16 cellular contexts compared by ENCODE assay signal in genomic region chr7:139613971-139614411, GRCh38.
A peak's percentile ranks its signal among the peaks of the same experiment; 100 is the strongest.
DNase-seq lines count a peak whose midpoint lies in the region; TF ChIP-seq lines count a peak whose summit lies in the region.
"Had no signal": no experiment of that assay in that cellular context is flagged by ENCODE, and none has a peak within 500 bp of the region (broad histone marks: within the 10 kb centered on the region; RNA-seq: fewer than 3 reads in every experiment).

No MANE protein-coding gene starts in this region.

- no peak overlapping the region for H2AFZ ChIP-seq in MM.1S (ENCODE audit: low read length)

- no peak overlapping the region for H3K9ac ChIP-seq in MM.1S (ENCODE audit: low read length)

- H3K4me3 ChIP-seq in MM.1S (ENCODE audit: low read length) (no peak overlapping the region), breast epithelium (no peak overlapping the region)
- H3K4me3 ChIP-seq: ascending aorta, colonic mucosa, vagina had no signal

- no peak overlapping the region for H3K4me2 ChIP-seq in MM.1S (ENCODE audit: low read depth, low read length)

- H3K9me2 ChIP-seq in MM.1S (replicated peaks; ENCODE audit: insufficient read depth, low read length): no peaks in the 10 kb centered on the region

- H3K9me3 ChIP-seq in MM.1S (replicated peaks; ENCODE audit: insufficient read depth, low read length) (no peaks in the 10 kb centered on the region), breast epithelium (no peaks in the 10 kb centered on the region)
- H3K9me3 ChIP-seq: ascending aorta, colonic mucosa, neutrophil, vagina had no signal

- H3F3A ChIP-seq in MM.1S (ENCODE audit: insufficient read depth, low read length): no peaks in the 10 kb centered on the region

- H3K27me3 ChIP-seq in MM.1S (replicated peaks; ENCODE audit: insufficient read depth, low read length) (no peaks in the 10 kb centered on the region), breast epithelium (no peaks in the 10 kb centered on the region)
- H3K27me3 ChIP-seq: ascending aorta, colonic mucosa, neutrophil, vagina had no signal

- no peak for TF ChIP-seq CTCF in MM.1S (IDR thresholded peaks at IDR 0.05; ENCODE audit: low read length)
- TF ChIP-seq CTCF in breast epithelium (IDR thresholded peaks at IDR 0.05): no peak

- intact Hi-C loops in breast epithelium (cut with DNase I; ENCODE audit: low total_unique reads): no loop called here

- H3K27ac ChIP-seq in MM.1S (ENCODE audit: low read length) (no peak overlapping the region), breast epithelium (no peak overlapping the region)
- H3K27ac ChIP-seq: ascending aorta, colonic mucosa, neutrophil, vagina had no signal

- DNase-seq in DMS53 (lab: John Stamatoyannopoulos, UW) (peak; percentile 85), NCI-H1417 treated with DMSO at 0.1 percent for 48 hours (lab: John Stamatoyannopoulos, UW) (peak; percentile 59), NCI-H748 treated with DMSO at 0.1 percent for 48 hours (lab: John Stamatoyannopoulos, UW) (peak; percentile 22), iPS-NIHi7 (ENCODE audit: extremely low spot score) (peak; percentile 38), MM.1S (no peak), breast epithelium (ENCODE audit: low spot score in 2 of 2) (no peak)
- no peak for DNase-seq in activated CD4-positive, alpha-beta T cell treated with anti-CD3 and anti-CD28 coated beads, Interleukin-2, amount 50 U/mL, for 48 hours
- no peak for DNase-seq in stimulated activated naive CD4-positive, alpha-beta T cell (lab: John Stamatoyannopoulos, UW)
- DNase-seq: colonic mucosa; hypothalamus; SHP77; stimulated activated CD4-positive, alpha-beta T cell treated with anti-CD3 and anti-CD28 coated beads, Interleukin-15, amount 100 ng/mL, for 24 hours; stimulated activated naive CD8-positive, alpha-beta T cell treated with anti-CD3 and anti-CD28 coated beads, Interleukin-15, amount 100 ng/mL, for 72 hours had no signal

- H3K36me3 ChIP-seq in MM.1S (replicated peaks; ENCODE audit: insufficient read depth, low read length) (peaks cover 8% of the 10 kb centered on the region; the same call in 1 of the 2 replicates), breast epithelium (peaks cover 16% of the 10 kb centered on the region)

- no peaks in the 10 kb centered on the region for H3K79me2 ChIP-seq in MM.1S (ENCODE audit: low read length)

- no peak for TF ChIP-seq POLR2A in breast epithelium (IDR thresholded peaks at IDR 0.05)

- H4K20me1 ChIP-seq in MM.1S (ENCODE audit: insufficient read depth, low read length): no peaks in the 10 kb centered on the region

- H3K4me1 ChIP-seq in MM.1S (ENCODE audit: low read length) (no peaks in the 10 kb centered on the region), breast epithelium (no peaks in the 10 kb centered on the region)
- H3K4me1 ChIP-seq: ascending aorta, colonic mucosa, vagina had no signal

Comparison
In these comparisons a context has a peak if more than half of its experiments do, and no peak if none do; other contexts are left out.
1. DNase-seq: peak in DMS53 (single experiment), NCI-H1417 treated with DMSO at 0.1 percent for 48 hours (single experiment), NCI-H748 treated with DMSO at 0.1 percent for 48 hours (single experiment) and iPS-NIHi7 (single experiment); none in activated CD4-positive, alpha-beta T cell treated with anti-CD3 and anti-CD28 coated beads, Interleukin-2, amount 50 U/mL, for 48 hours (0 of 2), stimulated activated naive CD4-positive, alpha-beta T cell (0 of 6), MM.1S (single experiment) and breast epithelium (0 of 2).